13 cellular contexts compared by ENCODE assay signal in the genomic region with DNA sequence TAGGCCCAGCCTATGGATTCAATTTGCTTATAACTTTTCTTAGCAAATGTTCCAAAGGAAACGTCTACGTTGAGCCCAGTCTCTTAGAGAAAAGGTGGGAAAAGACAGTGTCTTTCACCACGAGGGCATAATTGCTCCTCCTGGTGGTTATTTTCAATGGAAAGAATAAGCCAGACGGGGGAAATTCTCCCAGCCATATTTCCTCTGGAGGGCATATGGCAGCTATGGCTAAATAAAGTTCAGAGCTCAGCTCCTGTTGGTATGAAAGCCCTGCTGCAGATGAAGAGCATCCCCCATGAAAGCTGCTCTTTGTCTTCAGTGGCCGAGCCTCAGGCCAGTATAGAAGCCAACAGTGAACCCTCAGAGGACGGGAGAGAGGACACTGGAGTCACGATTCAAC.
DNase-seq lines count a peak whose midpoint lies in the region; ATAC-seq and TF ChIP-seq lines count a peak whose summit lies in the region.
"Had no signal": no experiment of that assay in that cellular context is flagged by ENCODE, and none has a peak within 500 bp of the region (broad histone marks: within the 10 kb centered on the region; RNA-seq: fewer than 3 reads in every experiment).

No MANE protein-coding gene starts in this region.

- H3K9me2 ChIP-seq in PC-3 (replicated peaks; ENCODE audit: low read length): no peaks in the 10 kb centered on the region

- H3K27ac ChIP-seq in PC-3 (ENCODE audit: low read length) (no peak overlapping the region), right atrium auricular region (no peak overlapping the region)
- H3K27ac ChIP-seq: KMS-11 had no signal

- H3K36me3 ChIP-seq in PC-3 (ENCODE audit: low read depth, low read length) (no peaks in the 10 kb centered on the region), right atrium auricular region (no peaks in the 10 kb centered on the region)

- TF ChIP-seq CTCF in GM12872 (IDR thresholded peaks at IDR 0.05; ENCODE audit: insufficient read depth, low read depth, low read length) (0 out of 3 replicates have a peak, but pooled peaks have one; percentile 5), PC-3 (conservative IDR thresholded peaks at IDR 0.05; ENCODE audit: low read depth, low read length) (peak; percentile 59), epithelial cell of proximal tubule (conservative IDR thresholded peaks at IDR 0.05; ENCODE audit: low read depth, low read length) (peak; percentile 67), right atrium auricular region (IDR thresholded peaks at IDR 0.05) (peak in 1 of 2 donors; percentile 30)

- no peak overlapping the region for H3K4me3 Mint-ChIP-seq in activated T-cell treated with anti-CD3 and anti-CD28 coated beads, Interleukin-2, amount 50 U/mL, for 4 hours
- H3K4me3 Mint-ChIP-seq: activated CD4-positive, alpha-beta memory T cell treated with anti-CD3 and anti-CD28 coated beads for 36 hours; activated naive CD4-positive, alpha-beta T cell treated with anti-CD3 and anti-CD28 coated beads, Interleukin-2, amount 50 U/mL, for 24 hours had no signal

- no TSS peak for BruUV-seq in PC-3 (replicated peaks; lab: Mats Ljungman, UMichigan)

- no peaks in the 10 kb centered on the region for H3K79me2 ChIP-seq in PC-3 (ENCODE audit: low read length)

- H3K4me1 Mint-ChIP-seq in activated T-cell treated with anti-CD3 and anti-CD28 coated beads, Interleukin-2, amount 50 U/mL, for 4 hours (ENCODE audit: low read depth): no peaks in the 10 kb centered on the region
- H3K4me1 Mint-ChIP-seq: activated naive CD4-positive, alpha-beta T cell treated with anti-CD3 and anti-CD28 coated beads, Interleukin-2, amount 50 U/mL, for 24 hours had no signal

- peaks cover 59% of the 10 kb centered on the region for H3K27me3 ChIP-seq in PC-3 (ENCODE audit: low read length)
- H3K27me3 ChIP-seq in right atrium auricular region: no peaks in the 10 kb centered on the region

- intact Hi-C loops in PC-3 (cut with micrococcal nuclease): loop anchor here (1.0 to 2.0 kb wide), 2 partner anchors 316 to 374 kb away; no protein-coding TSS in a partner anchor

- H3K4me1 ChIP-seq in PC-3 (ENCODE audit: insufficient read depth, low read length) (no peaks in the 10 kb centered on the region), right atrium auricular region (no peaks in the 10 kb centered on the region)

- CTCF ChIA-PET in PC-3 (lab: Charles Lee): no interaction called here

- H3K4me3 ChIP-seq in PC-3 (ENCODE audit: low read length) (no peak overlapping the region), epithelial cell of proximal tubule (ENCODE audit: low read depth, low read length) (no peak overlapping the region), right atrium auricular region (no peak overlapping the region)

- POLR2A ChIA-PET in PC-3 (lab: Charles Lee; ENCODE audit: unreplicated experiment): no interaction called here

- H3F3A ChIP-seq in PC-3 (ENCODE audit: low read length, unreplicated experiment): no peaks in the 10 kb centered on the region

- no peak overlapping the region for H2AFZ ChIP-seq in PC-3 (ENCODE audit: low read length)

- no peak overlapping the region for H3K4me2 ChIP-seq in PC-3 (ENCODE audit: low read length)
- H3K4me2 ChIP-seq: KMS-11 had no signal

- peaks cover 5% of the 10 kb centered on the region for H3K27me3 Mint-ChIP-seq in activated T-cell treated with anti-CD3 and anti-CD28 coated beads, Interleukin-2, amount 50 U/mL, for 4 hours (ENCODE audit: low read depth)
- H3K27me3 Mint-ChIP-seq: activated CD4-positive, alpha-beta memory T cell treated with anti-CD3 and anti-CD28 coated beads for 36 hours had no signal

- no peak overlapping the region for H3K9ac ChIP-seq in PC-3 (ENCODE audit: low read length)
- H3K9ac ChIP-seq: KMS-11 had no signal

- ATAC-seq in PC-3: no peak
- ATAC-seq in activated T-cell treated with anti-CD3 and anti-CD28 coated beads, Interleukin-2, amount 50 U/mL, for 4 hours: no peak

- DNase-seq in PC-3: peak; percentile 48
- no peak for DNase-seq in epithelial cell of proximal tubule (ENCODE audit: low read depth)
- DNase-seq in pons (ENCODE audit: low spot score): peak; percentile 12
- DNase-seq in NCI-H1105 treated with DMSO at 0.1 percent for 48 hours (lab: John Stamatoyannopoulos, UW): no peak
- no peak for DNase-seq in activated CD8-positive, alpha-beta memory T cell treated with anti-CD3 and anti-CD28 coated beads for 24 hours
- DNase-seq in right atrium auricular region (ENCODE audit: low spot score): no peak
- DNase-seq in activated T-cell treated with anti-CD3 and anti-CD28 coated beads, Interleukin-2, amount 50 U/mL, for 4 hours: no peak
- DNase-seq: activated CD4-positive, alpha-beta memory T cell treated with anti-CD3 and anti-CD28 coated beads for 36 hours; effector CD4-positive, alpha-beta T cell; NCI-H446 had no signal

- H3K9me3 ChIP-seq in PC-3 (ENCODE audit: low read length) (no peaks in the 10 kb centered on the region), right atrium auricular region (no peaks in the 10 kb centered on the region)

- no peaks in the 10 kb centered on the region for H3K36me3 Mint-ChIP-seq in activated T-cell treated with anti-CD3 and anti-CD28 coated beads, Interleukin-2, amount 50 U/mL, for 4 hours (ENCODE audit: insufficient read depth)
- H3K36me3 Mint-ChIP-seq: activated CD4-positive, alpha-beta memory T cell treated with anti-CD3 and anti-CD28 coated beads for 36 hours; activated naive CD4-positive, alpha-beta T cell treated with anti-CD3 and anti-CD28 coated beads, Interleukin-2, amount 50 U/mL, for 24 hours had no signal

- H4K20me1 ChIP-seq in PC-3 (ENCODE audit: low read length): no peaks in the 10 kb centered on the region

- peaks cover 5% of the 10 kb centered on the region for H3K9me3 Mint-ChIP-seq in activated T-cell treated with anti-CD3 and anti-CD28 coated beads, Interleukin-2, amount 50 U/mL, for 4 hours
- H3K9me3 Mint-ChIP-seq: activated CD4-positive, alpha-beta memory T cell treated with anti-CD3 and anti-CD28 coated beads for 36 hours had no signal

Comparison
In these comparisons a context has a peak if more than half of its experiments do, and no peak if none do; other contexts are left out.
1. DNase-seq: peak in PC-3 (single experiment) and pons (single experiment); none in epithelial cell of proximal tubule (single experiment), NCI-H1105 treated with DMSO at 0.1 percent for 48 hours (single experiment), activated CD8-positive, alpha-beta memory T cell treated with anti-CD3 and anti-CD28 coated beads for 24 hours (single experiment), right atrium auricular region (single experiment) and activated T-cell treated with anti-CD3 and anti-CD28 coated beads, Interleukin-2, amount 50 U/mL, for 4 hours (single experiment).